In genomic region chr7:39001595-39001994, GRCh38 we compare ENCODE assay signal across 2 cellular contexts.
TF ChIP-seq lines count a peak whose summit lies in the region.

No MANE protein-coding gene starts in this region.

TF ChIP-seq in GM12891, 5 proteins besides CTCF, POLR2A, EP300 and RAD21:
- no peak for TF ChIP-seq POU2F2 (IDR thresholded peaks at IDR 0.05; ENCODE audit: low read depth, low read length)

TF ChIP-seq in K562, 482 proteins besides CTCF, POLR2A, EP300 and RAD21:
- TF ChIP-seq USF1 (CRISPR knock-in tag; IDR thresholded peaks at IDR 0.05) (no peak), TGIF2 (CRISPR knock-in tag; IDR thresholded peaks at IDR 0.05) (no peak), GABPA (tag; conservative IDR thresholded peaks at IDR 0.05; ENCODE audit: low read depth) (no peak), HDAC1 (IDR thresholded peaks at IDR 0.05) (0 out of 4 replicates have a peak, but pooled peaks of 1 of the 2 experiments have one; percentile 22), KDM1A (IDR thresholded peaks at IDR 0.05) (no peak), POLR2G (IDR thresholded peaks at IDR 0.05; ENCODE audit: low read depth, low read length) (no peak), EHMT2 (IDR thresholded peaks at IDR 0.05) (0 out of 2 replicates have a peak, but pooled peaks have one; percentile 24)
